ENCODE assay signal across 1 cellular context in the genomic region with DNA sequence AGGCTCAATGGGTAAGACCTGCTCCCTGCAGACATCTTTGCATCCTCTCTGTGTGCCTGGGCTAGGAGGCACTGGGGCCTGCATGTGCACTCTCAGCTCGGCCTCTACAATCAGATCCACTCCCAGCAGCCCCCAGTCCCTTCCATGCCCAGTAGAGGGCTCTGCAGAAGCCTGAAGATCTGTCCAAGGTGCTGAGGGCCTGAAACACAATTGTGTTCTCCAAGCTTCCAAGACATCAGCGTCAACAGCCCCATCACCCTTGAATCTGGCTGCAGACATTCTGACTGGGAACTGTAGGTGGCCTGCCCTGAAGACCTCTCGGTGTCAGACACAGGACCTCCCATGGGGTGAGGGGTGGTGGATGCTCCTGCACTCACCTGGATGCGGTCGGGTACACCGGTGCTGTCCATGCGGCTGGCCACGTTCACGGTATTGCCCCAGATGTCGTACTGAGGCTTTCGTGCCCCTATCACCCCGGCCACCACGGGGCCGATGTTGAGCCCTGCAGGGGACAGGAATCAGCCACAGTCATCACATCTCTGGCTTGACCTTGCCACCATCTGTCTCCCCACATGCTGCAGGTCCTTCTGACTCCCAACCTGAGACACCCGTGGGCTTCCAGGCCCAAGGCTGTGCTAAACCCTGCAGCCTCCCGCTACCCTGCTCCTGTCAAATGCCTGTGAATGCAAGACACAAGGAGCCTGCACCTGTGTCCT.
TF ChIP-seq lines count a peak whose summit lies in the region.

No MANE protein-coding gene starts in this region.

TF ChIP-seq in HepG2, 621 proteins besides CTCF, POLR2A, EP300 and RAD21 (continued from another document and continues in another):
- TF ChIP-seq, protein P1, sequence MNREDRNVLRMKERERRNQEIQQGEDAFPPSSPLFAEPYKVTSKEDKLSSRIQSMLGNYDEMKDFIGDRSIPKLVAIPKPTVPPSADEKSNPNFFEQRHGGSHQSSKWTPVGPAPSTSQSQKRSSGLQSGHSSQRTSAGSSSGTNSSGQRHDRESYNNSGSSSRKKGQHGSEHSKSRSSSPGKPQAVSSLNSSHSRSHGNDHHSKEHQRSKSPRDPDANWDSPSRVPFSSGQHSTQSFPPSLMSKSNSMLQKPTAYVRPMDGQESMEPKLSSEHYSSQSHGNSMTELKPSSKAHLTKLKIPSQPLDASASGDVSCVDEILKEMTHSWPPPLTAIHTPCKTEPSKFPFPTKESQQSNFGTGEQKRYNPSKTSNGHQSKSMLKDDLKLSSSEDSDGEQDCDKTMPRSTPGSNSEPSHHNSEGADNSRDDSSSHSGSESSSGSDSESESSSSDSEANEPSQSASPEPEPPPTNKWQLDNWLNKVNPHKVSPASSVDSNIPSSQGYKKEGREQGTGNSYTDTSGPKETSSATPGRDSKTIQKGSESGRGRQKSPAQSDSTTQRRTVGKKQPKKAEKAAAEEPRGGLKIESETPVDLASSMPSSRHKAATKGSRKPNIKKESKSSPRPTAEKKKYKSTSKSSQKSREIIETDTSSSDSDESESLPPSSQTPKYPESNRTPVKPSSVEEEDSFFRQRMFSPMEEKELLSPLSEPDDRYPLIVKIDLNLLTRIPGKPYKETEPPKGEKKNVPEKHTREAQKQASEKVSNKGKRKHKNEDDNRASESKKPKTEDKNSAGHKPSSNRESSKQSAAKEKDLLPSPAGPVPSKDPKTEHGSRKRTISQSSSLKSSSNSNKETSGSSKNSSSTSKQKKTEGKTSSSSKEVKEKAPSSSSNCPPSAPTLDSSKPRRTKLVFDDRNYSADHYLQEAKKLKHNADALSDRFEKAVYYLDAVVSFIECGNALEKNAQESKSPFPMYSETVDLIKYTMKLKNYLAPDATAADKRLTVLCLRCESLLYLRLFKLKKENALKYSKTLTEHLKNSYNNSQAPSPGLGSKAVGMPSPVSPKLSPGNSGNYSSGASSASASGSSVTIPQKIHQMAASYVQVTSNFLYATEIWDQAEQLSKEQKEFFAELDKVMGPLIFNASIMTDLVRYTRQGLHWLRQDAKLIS (CRISPR knock-in tag; IDR thresholded peaks at IDR 0.05) = no peak
- TF ChIP-seq ATF7 (IDR thresholded peaks at IDR 0.05) (no peak), ATF7 (CRISPR knock-in tag; IDR thresholded peaks at IDR 0.05) (no peak), RCOR2 (CRISPR knock-in tag; IDR thresholded peaks at IDR 0.05) (no peak), ZNF782 (CRISPR knock-in tag; IDR thresholded peaks at IDR 0.05; ENCODE audit: borderline replicate concordance) (0 out of 2 replicates have a peak, but pooled peaks have one; percentile 58), SMC3 (IDR thresholded peaks at IDR 0.05; ENCODE audit: low read length) (peak; percentile 59), TBL1XR1 (IDR thresholded peaks at IDR 0.05; ENCODE audit: borderline replicate concordance, low read length, partially characterized antibody) (no peak), SP2 (CRISPR knock-in tag; IDR thresholded peaks at IDR 0.05) (no peak), TAF1 (CRISPR knock-in tag; IDR thresholded peaks at IDR 0.05) (no peak), ELF3 (CRISPR knock-in tag; IDR thresholded peaks at IDR 0.05) (peak; percentile 84), CREB1 (IDR thresholded peaks at IDR 0.05) (no peak), CREB1 (CRISPR knock-in tag; IDR thresholded peaks at IDR 0.05) (no peak), PTBP1 (IDR thresholded peaks at IDR 0.05; ENCODE audit: low read depth, low read length, poor library complexity, severe bottlenecking) (no peak), KAT2B (IDR thresholded peaks at IDR 0.05; ENCODE audit: borderline replicate concordance, low read depth, low read length) (no peak), ZBTB8A (CRISPR knock-in tag; IDR thresholded peaks at IDR 0.05; ENCODE audit: borderline replicate concordance, low read depth) (no peak), ZC3H4 (CRISPR knock-in tag; IDR thresholded peaks at IDR 0.05; ENCODE audit: borderline replicate concordance) (0 out of 2 replicates have a peak, but pooled peaks have one; percentile 43), ZNF776 (CRISPR knock-in tag; IDR thresholded peaks at IDR 0.05) (no peak), KDM3A (CRISPR knock-in tag; IDR thresholded peaks at IDR 0.05; ENCODE audit: low read depth) (0 out of 2 replicates have a peak, but pooled peaks have one; percentile 47), FOSL1 (CRISPR knock-in tag; IDR thresholded peaks at IDR 0.05; ENCODE audit: borderline replicate concordance) (peak; percentile 33; the same call in 1 of the 2 replicates), SP4 (CRISPR knock-in tag; IDR thresholded peaks at IDR 0.05) (peak; percentile 54; the same call in 1 of the 2 replicates), ZNF629 (CRISPR knock-in tag; conservative IDR thresholded peaks at IDR 0.05) (no peak; the same call in 1 of the 2 replicates), FOXP1 (IDR thresholded peaks at IDR 0.05) (no peak), FOXP1 (CRISPR knock-in tag; IDR thresholded peaks at IDR 0.05) (no peak), ZNF24 (IDR thresholded peaks at IDR 0.05) (no peak), ZBTB42 (CRISPR knock-in tag; IDR thresholded peaks at IDR 0.05) (no peak), ZNF232 (CRISPR knock-in tag; IDR thresholded peaks at IDR 0.05; ENCODE audit: borderline replicate concordance) (peak; percentile 94), MIER3 (CRISPR knock-in tag; IDR thresholded peaks at IDR 0.05; ENCODE audit: borderline replicate concordance) (peak; percentile 35; the same call in 1 of the 2 replicates), IKZF1 (IDR thresholded peaks at IDR 0.05) (no peak), ZNF724P (CRISPR knock-in tag; IDR thresholded peaks at IDR 0.05; ENCODE audit: borderline replicate concordance) (peak; percentile 86), HNRNPL (IDR thresholded peaks at IDR 0.05; ENCODE audit: low read depth, low read length) (no peak), ZNF792 (CRISPR knock-in tag; IDR thresholded peaks at IDR 0.05) (peak; percentile 94), SIX4 (CRISPR knock-in tag; IDR thresholded peaks at IDR 0.05) (peak; percentile 78)
- TF ChIP-seq, protein P2, sequence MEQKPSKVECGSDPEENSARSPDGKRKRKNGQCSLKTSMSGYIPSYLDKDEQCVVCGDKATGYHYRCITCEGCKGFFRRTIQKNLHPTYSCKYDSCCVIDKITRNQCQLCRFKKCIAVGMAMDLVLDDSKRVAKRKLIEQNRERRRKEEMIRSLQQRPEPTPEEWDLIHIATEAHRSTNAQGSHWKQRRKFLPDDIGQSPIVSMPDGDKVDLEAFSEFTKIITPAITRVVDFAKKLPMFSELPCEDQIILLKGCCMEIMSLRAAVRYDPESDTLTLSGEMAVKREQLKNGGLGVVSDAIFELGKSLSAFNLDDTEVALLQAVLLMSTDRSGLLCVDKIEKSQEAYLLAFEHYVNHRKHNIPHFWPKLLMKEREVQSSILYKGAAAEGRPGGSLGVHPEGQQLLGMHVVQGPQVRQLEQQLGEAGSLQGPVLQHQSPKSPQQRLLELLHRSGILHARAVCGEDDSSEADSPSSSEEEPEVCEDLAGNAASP (CRISPR knock-in tag; IDR thresholded peaks at IDR 0.05; ENCODE audit: borderline replicate concordance) = peak; percentile 86
- TF ChIP-seq, protein P3, sequence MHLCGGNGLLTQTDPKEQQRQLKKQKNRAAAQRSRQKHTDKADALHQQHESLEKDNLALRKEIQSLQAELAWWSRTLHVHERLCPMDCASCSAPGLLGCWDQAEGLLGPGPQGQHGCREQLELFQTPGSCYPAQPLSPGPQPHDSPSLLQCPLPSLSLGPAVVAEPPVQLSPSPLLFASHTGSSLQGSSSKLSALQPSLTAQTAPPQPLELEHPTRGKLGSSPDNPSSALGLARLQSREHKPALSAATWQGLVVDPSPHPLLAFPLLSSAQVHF (CRISPR knock-in tag; IDR thresholded peaks at IDR 0.05) = 0 out of 2 replicates have a peak, but pooled peaks have one; percentile 47
- TF ChIP-seq, protein P4, sequence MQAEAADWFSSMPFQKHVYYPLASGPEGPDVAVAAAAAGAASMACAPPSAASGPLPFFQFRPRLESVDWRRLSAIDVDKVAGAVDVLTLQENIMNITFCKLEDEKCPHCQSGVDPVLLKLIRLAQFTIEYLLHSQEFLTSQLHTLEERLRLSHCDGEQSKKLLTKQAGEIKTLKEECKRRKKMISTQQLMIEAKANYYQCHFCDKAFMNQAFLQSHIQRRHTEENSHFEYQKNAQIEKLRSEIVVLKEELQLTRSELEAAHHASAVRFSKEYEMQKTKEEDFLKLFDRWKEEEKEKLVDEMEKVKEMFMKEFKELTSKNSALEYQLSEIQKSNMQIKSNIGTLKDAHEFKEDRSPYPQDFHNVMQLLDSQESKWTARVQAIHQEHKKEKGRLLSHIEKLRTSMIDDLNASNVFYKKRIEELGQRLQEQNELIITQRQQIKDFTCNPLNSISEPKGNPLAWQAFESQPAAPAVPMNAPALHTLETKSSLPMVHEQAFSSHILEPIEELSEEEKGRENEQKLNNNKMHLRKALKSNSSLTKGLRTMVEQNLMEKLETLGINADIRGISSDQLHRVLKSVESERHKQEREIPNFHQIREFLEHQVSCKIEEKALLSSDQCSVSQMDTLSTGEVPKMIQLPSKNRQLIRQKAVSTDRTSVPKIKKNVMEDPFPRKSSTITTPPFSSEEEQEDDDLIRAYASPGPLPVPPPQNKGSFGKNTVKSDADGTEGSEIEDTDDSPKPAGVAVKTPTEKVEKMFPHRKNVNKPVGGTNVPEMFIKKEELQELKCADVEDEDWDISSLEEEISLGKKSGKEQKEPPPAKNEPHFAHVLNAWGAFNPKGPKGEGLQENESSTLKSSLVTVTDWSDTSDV (CRISPR knock-in tag; IDR thresholded peaks at IDR 0.05) = no peak
- TF ChIP-seq, protein P5, sequence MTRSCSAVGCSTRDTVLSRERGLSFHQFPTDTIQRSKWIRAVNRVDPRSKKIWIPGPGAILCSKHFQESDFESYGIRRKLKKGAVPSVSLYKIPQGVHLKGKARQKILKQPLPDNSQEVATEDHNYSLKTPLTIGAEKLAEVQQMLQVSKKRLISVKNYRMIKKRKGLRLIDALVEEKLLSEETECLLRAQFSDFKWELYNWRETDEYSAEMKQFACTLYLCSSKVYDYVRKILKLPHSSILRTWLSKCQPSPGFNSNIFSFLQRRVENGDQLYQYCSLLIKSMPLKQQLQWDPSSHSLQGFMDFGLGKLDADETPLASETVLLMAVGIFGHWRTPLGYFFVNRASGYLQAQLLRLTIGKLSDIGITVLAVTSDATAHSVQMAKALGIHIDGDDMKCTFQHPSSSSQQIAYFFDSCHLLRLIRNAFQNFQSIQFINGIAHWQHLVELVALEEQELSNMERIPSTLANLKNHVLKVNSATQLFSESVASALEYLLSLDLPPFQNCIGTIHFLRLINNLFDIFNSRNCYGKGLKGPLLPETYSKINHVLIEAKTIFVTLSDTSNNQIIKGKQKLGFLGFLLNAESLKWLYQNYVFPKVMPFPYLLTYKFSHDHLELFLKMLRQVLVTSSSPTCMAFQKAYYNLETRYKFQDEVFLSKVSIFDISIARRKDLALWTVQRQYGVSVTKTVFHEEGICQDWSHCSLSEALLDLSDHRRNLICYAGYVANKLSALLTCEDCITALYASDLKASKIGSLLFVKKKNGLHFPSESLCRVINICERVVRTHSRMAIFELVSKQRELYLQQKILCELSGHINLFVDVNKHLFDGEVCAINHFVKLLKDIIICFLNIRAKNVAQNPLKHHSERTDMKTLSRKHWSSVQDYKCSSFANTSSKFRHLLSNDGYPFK (CRISPR knock-in tag; IDR thresholded peaks at IDR 0.05; ENCODE audit: borderline replicate concordance) = no peak
- TF ChIP-seq, protein P6, sequence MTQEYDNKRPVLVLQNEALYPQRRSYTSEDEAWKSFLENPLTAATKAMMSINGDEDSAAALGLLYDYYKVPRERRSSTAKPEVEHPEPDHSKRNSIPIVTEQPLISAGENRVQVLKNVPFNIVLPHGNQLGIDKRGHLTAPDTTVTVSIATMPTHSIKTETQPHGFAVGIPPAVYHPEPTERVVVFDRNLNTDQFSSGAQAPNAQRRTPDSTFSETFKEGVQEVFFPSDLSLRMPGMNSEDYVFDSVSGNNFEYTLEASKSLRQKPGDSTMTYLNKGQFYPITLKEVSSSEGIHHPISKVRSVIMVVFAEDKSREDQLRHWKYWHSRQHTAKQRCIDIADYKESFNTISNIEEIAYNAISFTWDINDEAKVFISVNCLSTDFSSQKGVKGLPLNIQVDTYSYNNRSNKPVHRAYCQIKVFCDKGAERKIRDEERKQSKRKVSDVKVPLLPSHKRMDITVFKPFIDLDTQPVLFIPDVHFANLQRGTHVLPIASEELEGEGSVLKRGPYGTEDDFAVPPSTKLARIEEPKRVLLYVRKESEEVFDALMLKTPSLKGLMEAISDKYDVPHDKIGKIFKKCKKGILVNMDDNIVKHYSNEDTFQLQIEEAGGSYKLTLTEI (CRISPR knock-in tag; conservative IDR thresholded peaks at IDR 0.05) = no peak
- TF ChIP-seq, protein P7, sequence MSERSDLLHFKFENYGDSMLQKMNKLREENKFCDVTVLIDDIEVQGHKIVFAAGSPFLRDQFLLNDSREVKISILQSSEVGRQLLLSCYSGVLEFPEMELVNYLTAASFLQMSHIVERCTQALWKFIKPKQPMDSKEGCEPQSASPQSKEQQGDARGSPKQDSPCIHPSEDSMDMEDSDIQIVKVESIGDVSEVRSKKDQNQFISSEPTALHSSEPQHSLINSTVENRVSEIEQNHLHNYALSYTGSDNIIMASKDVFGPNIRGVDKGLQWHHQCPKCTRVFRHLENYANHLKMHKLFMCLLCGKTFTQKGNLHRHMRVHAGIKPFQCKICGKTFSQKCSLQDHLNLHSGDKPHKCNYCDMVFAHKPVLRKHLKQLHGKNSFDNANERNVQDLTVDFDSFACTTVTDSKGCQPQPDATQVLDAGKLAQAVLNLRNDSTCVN (CRISPR knock-in tag; IDR thresholded peaks at IDR 0.05; ENCODE audit: borderline replicate concordance) = peak; percentile 86; the same call in 1 of the 2 replicates
- TF ChIP-seq, protein P8, sequence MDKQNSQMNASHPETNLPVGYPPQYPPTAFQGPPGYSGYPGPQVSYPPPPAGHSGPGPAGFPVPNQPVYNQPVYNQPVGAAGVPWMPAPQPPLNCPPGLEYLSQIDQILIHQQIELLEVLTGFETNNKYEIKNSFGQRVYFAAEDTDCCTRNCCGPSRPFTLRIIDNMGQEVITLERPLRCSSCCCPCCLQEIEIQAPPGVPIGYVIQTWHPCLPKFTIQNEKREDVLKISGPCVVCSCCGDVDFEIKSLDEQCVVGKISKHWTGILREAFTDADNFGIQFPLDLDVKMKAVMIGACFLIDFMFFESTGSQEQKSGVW (CRISPR knock-in tag; IDR thresholded peaks at IDR 0.05; ENCODE audit: borderline replicate concordance) = no peak
- TF ChIP-seq, protein P9, sequence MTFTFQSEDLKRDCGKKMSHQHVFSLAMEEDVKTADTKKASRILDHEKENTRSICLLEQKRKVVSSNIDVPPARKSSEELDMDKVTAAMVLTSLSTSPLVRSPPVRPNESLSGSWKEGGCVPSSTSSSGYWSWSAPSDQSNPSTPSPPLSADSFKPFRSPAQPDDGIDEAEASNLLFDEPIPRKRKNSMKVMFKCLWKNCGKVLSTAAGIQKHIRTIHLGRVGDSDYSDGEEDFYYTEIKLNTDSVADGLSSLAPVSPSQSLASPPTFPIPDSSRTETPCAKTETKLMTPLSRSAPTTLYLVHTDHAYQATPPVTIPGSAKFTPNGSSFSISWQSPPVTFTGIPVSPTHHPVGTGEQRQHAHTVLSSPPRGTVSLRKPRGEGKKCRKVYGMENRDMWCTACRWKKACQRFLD (CRISPR knock-in tag; IDR thresholded peaks at IDR 0.05; ENCODE audit: borderline replicate concordance) = peak; percentile 78; the same call in 1 of the 2 replicates
